Comparison of ENCODE assay signal across 11 cellular contexts in genomic region chr19:8608858-8609209, GRCh38. TPM values are rescaled to one million over a fixed set of nuclear protein-coding genes. Genes with fewer than 3 reads are reported as not detected.
DNase-seq lines count a peak whose midpoint lies in the region; ATAC-seq, FAIRE-seq and TF ChIP-seq lines count a peak whose summit lies in the region.
"Had no signal": no experiment of that assay in that cellular context is flagged by ENCODE, and none has a peak within 500 bp of the region (broad histone marks: within the 10 kb centered on the region; RNA-seq: fewer than 3 reads in every experiment).

No MANE protein-coding gene starts in this region.

- peaks cover 0 to 1% (median 0%) of the 10 kb centered on the region in 8 donors for H3K9me3 Mint-ChIP-seq in CD4-positive, alpha-beta memory T cell
- H3K9me3 Mint-ChIP-seq in progenitor cell of endocrine pancreas (ENCODE audit: low read depth) = no peaks in the 10 kb centered on the region

- POLR2A ChIA-PET in CD4-positive, alpha-beta memory T cell (lab: Charles Lee; ENCODE audit: partially characterized antibody) = interaction anchor here (1.4 to 1.8 kb wide), 2 partner anchors 16 to 38 kb away, joined by 4 read pairs; no protein-coding TSS in a partner anchor

- no peak for FAIRE-seq in RCC 7860 (lab: Jason Lieb, UNC)

- no peak for DNase-seq in CD4-positive, alpha-beta memory T cell
- DNase-seq in T-helper 17 cell = no peak
- DNase-seq in fibroblast of pulmonary artery (ENCODE audit: low read depth) = no peak
- DNase-seq in progenitor cell of endocrine pancreas (ENCODE audit: low spot score, unreplicated experiment) = no peak
- DNase-seq in RCC 7860 (ENCODE audit: low spot score) = no peak
- no peak for DNase-seq in DMS114 treated with DMSO at 0.1 percent for 48 hours (lab: John Stamatoyannopoulos, UW; ENCODE audit: unreplicated experiment)
- DNase-seq in islet precursor cell = no peak

- TF ChIP-seq CTCF in fibroblast of pulmonary artery (IDR thresholded peaks at IDR 0.05; ENCODE audit: low read length, missing control alignments) (no peak), progenitor cell of endocrine pancreas (IDR thresholded peaks at IDR 0.05; ENCODE audit: unreplicated experiment) (no peak)

- no peak overlapping the region for H3K27ac ChIP-seq in CD4-positive, alpha-beta memory T cell (ENCODE audit: low read depth, low read length)

- H3K36me3 ChIP-seq in CD4-positive, alpha-beta memory T cell (ENCODE audit: insufficient read depth, low read length) = no peaks in the 10 kb centered on the region

- CTCF ChIA-PET in CD4-positive, alpha-beta memory T cell (lab: Charles Lee; ENCODE audit: partially characterized antibody) = interaction anchor here (0.6 kb wide), 1 partner anchor 127 kb away, joined by 3 read pairs; no protein-coding TSS in a partner anchor

- H3K4me1 Mint-ChIP-seq in CD4-positive, alpha-beta memory T cell = peaks cover 15 to 48% (median 38%) of the 10 kb centered on the region in 4 donors
- H3K4me1 Mint-ChIP-seq in T-helper 17 cell = peaks cover 29% of the 10 kb centered on the region
- peaks cover 16% of the 10 kb centered on the region for H3K4me1 Mint-ChIP-seq in progenitor cell of endocrine pancreas (ENCODE audit: low read depth)

- no peak for ATAC-seq in T-helper 17 cell
- ATAC-seq in HG02798 (IDR thresholded peaks at IDR 0.05; ENCODE audit: poor library complexity, unreplicated experiment) = no peak

- peak overlapping the region in 1 of 2 donors; percentile 80 for H3K4me3 ChIP-seq in CD4-positive, alpha-beta memory T cell (ENCODE audit: low read length in 2 of 2)
- peak overlapping the region; percentile 88 for H3K4me3 ChIP-seq in fibroblast of pulmonary artery (replicated peaks; ENCODE audit: low read depth, low read length)

- H3K27me3 Mint-ChIP-seq in CD4-positive, alpha-beta memory T cell = no peaks in the 10 kb centered on the region
- H3K27me3 Mint-ChIP-seq in T-helper 17 cell (peaks cover 4% of the 10 kb centered on the region), progenitor cell of endocrine pancreas (no peaks in the 10 kb centered on the region)

- H3K36me3 Mint-ChIP-seq in CD4-positive, alpha-beta memory T cell = peaks cover 16 to 25% of the 10 kb centered on the region in 2 donors
- H3K36me3 Mint-ChIP-seq in T-helper 17 cell (ENCODE audit: low read depth) = peaks cover 10% of the 10 kb centered on the region
- H3K36me3 Mint-ChIP-seq in progenitor cell of endocrine pancreas (ENCODE audit: insufficient read depth) = peaks cover 10% of the 10 kb centered on the region

- intact Hi-C loops in CD4-positive, alpha-beta memory T cell (cut with micrococcal nuclease) = no loop called here

- no peaks in the 10 kb centered on the region for H3K27me3 ChIP-seq in CD4-positive, alpha-beta memory T cell (ENCODE audit: insufficient read depth, low read length)

- H3K4me3 Mint-ChIP-seq in CD4-positive, alpha-beta memory T cell = peak overlapping the region; percentile 79 to 90 (median 85)
- peak overlapping the region; percentile 88 for H3K4me3 Mint-ChIP-seq in T-helper 17 cell
- H3K4me3 Mint-ChIP-seq in progenitor cell of endocrine pancreas (ENCODE audit: low read depth) = peak overlapping the region; percentile 76

- H3K9me3 ChIP-seq in CD4-positive, alpha-beta memory T cell (ENCODE audit: control insufficient read depth in 1 of 2, low read length in 2 of 2) = no peaks in the 10 kb centered on the region
- no peaks in the 10 kb centered on the region for H3K9me3 ChIP-seq in T-helper 17 cell (ENCODE audit: control insufficient read depth, low read length, poor library complexity, severe bottlenecking)

- peaks cover 28% of the 10 kb centered on the region for H3K4me1 ChIP-seq in CD4-positive, alpha-beta memory T cell (ENCODE audit: insufficient read depth, low read length)

- peak overlapping the region in 6 of 7 donors; percentile 60 to 93 (median 86) for H3K27ac Mint-ChIP-seq in CD4-positive, alpha-beta memory T cell
- peak overlapping the region; percentile 71 for H3K27ac Mint-ChIP-seq in T-helper 17 cell
- H3K27ac Mint-ChIP-seq in progenitor cell of endocrine pancreas = peak overlapping the region; percentile 49

RNA-seq across cellular contexts. Expression of gene ADAMTS10, which starts 1.7 kb away (rescaled TPM):
- total RNA-seq in CD4-positive, alpha-beta memory T cell = 10 to 100 TPM; 66.0 to 67.2 TPM
- 1 to 10 TPM in 1 of 2 donors, under 1 TPM in 1; 0.59 to 2.2 TPM for polyA plus RNA-seq in CD4-positive, alpha-beta memory T cell
- total RNA-seq in T-helper 17 cell = 10 to 100 TPM; 24.0 to 33.1 TPM
- 53.0 and 59.1 TPM in 2 replicates for total RNA-seq in progenitor cell of endocrine pancreas
- total RNA-seq: SK-MEL-5 had no signal

RNA-seq across cellular contexts. Expression of gene NFILZ, which starts 21.6 kb away (rescaled TPM):
- not detected for total RNA-seq in CD4-positive, alpha-beta memory T cell
- polyA plus RNA-seq in CD4-positive, alpha-beta memory T cell = not detected
- not detected for total RNA-seq in T-helper 17 cell
- not detected in 2 replicates for total RNA-seq in progenitor cell of endocrine pancreas
- total RNA-seq: aorta, mononuclear cell, SK-MEL-5 had no signal
- polyA plus RNA-seq: aorta had no signal

RNA-seq across cellular contexts. Expression of gene MYO1F, which starts 31.6 kb away (rescaled TPM):
- 100 to 1,000 TPM; 329 to 359 TPM for total RNA-seq in CD4-positive, alpha-beta memory T cell
- 100 to 1,000 TPM in 1 of 2 donors, 10 to 100 TPM in 1; 35.9 to 112 TPM for polyA plus RNA-seq in CD4-positive, alpha-beta memory T cell
- total RNA-seq in T-helper 17 cell (100 to 1,000 TPM; 270 to 305 TPM), progenitor cell of endocrine pancreas (0.16 and 0.55 TPM in 2 replicates)

Comparison
In these comparisons a context has a peak if more than half of its experiments do, and no peak if none do; other contexts are left out.
1. RNA of gene MYO1F, which starts 31.6 kb away (total RNA-seq): 329 to 359 TPM in CD4-positive, alpha-beta memory T cell and 270 to 305 TPM in T-helper 17 cell; 0.16 to 0.55 TPM in progenitor cell of endocrine pancreas; every median in the first group is over 100 times any median in the second.
2. Peak in every context shown above with its lines, with median percentiles within 50 percentile points of each other: H3K27ac Mint-ChIP-seq and H3K4me3 Mint-ChIP-seq.